ENCODE assay signal across 1 cellular context in the genomic region with DNA sequence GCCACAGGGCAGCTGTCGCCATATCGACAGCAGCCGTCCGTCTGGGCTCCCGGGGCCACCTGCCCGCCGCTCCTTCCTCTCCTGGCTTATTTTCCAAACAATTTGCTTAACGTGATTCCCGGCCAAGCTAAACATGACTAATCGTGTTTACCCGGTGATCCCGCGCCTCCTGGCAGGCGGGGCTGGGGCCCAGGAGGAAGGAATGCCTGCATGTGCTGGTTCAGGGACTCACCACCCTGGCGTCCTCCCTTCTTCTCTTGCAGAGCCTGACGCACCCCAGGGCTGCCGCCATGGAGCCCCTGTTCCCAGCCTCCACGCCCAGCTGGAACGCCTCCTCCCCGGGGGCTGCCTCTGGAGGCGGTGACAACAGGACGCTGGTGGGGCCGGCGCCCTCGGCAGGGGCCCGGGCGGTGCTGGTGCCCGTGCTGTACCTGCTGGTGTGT.
TF ChIP-seq lines count a peak whose summit lies in the region.

No MANE protein-coding gene starts in this region.

TF ChIP-seq in HepG2, 621 proteins besides CTCF, POLR2A, EP300 and RAD21 (continued from another document and continues in another):
- TF ChIP-seq, protein P1, sequence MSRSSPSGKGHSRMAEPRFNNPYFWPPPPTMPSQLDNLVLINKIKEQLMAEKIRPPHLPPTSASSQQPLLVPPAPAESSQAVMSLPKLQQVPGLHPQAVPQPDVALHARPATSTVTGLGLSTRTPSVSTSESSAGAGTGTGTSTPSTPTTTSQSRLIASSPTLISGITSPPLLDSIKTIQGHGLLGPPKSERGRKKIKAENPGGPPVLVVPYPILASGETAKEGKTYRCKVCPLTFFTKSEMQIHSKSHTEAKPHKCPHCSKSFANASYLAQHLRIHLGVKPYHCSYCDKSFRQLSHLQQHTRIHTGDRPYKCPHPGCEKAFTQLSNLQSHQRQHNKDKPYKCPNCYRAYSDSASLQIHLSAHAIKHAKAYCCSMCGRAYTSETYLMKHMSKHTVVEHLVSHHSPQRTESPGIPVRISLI (CRISPR knock-in tag; IDR thresholded peaks at IDR 0.05; ENCODE audit: borderline replicate concordance) = no peak
- TF ChIP-seq ZNF816 (CRISPR knock-in tag; IDR thresholded peaks at IDR 0.05; ENCODE audit: borderline replicate concordance) (no peak), RBFOX2 (IDR thresholded peaks at IDR 0.05; ENCODE audit: low read depth, low read length) (peak; percentile 56), SMARCC2 (IDR thresholded peaks at IDR 0.05) (no peak), CBX2 (IDR thresholded peaks at IDR 0.05; ENCODE audit: low read depth, low read length) (no peak), CBX2 (CRISPR knock-in tag; IDR thresholded peaks at IDR 0.05; ENCODE audit: low read depth) (no peak), ZNF547 (CRISPR knock-in tag; IDR thresholded peaks at IDR 0.05) (peak; percentile 47), ZNF879 (CRISPR knock-in tag; IDR thresholded peaks at IDR 0.05) (peak; percentile 94), MAFK (conservative IDR thresholded peaks at IDR 0.05 in 1 of 2, IDR thresholded peaks at IDR 0.05 in 1 of 2; ENCODE audit: low read length in 2 of 2) (0 out of 4 replicates have a peak, but pooled peaks of 1 of the 2 experiments have one; percentile 9), DNMT3B (CRISPR knock-in tag; conservative IDR thresholded peaks at IDR 0.05) (peak; percentile 79; the same call in 1 of the 2 replicates), KDM5B (CRISPR knock-in tag; IDR thresholded peaks at IDR 0.05; ENCODE audit: borderline replicate concordance) (peak; percentile 73; the same call in 1 of the 2 replicates), HOXA3 (CRISPR knock-in tag; IDR thresholded peaks at IDR 0.05) (peak; percentile 79; the same call in 1 of the 2 replicates), HNRNPUL1 (IDR thresholded peaks at IDR 0.05; ENCODE audit: low read depth, low read length) (no peak), POGZ (CRISPR knock-in tag; IDR thresholded peaks at IDR 0.05) (no peak), HOXA9 (CRISPR knock-in tag; IDR thresholded peaks at IDR 0.05; ENCODE audit: borderline replicate concordance) (0 out of 2 replicates have a peak, but pooled peaks have one; percentile 47), SYNCRIP (IDR thresholded peaks at IDR 0.05; ENCODE audit: insufficient read depth, low read depth, low read length) (no peak), U2AF1 (optimal IDR thresholded peaks at IDR 0.05; ENCODE audit: low read depth, low read length) (no peak), ZBTB21 (CRISPR knock-in tag; IDR thresholded peaks at IDR 0.05) (no peak), RFX5 (IDR thresholded peaks at IDR 0.05; ENCODE audit: low read depth, low read length) (no peak), HIVEP1 (CRISPR knock-in tag; IDR thresholded peaks at IDR 0.05) (peak; percentile 97), ZNF350 (CRISPR knock-in tag; IDR thresholded peaks at IDR 0.05; ENCODE audit: borderline replicate concordance, low read depth) (peak; percentile 73), GATAD2A (CRISPR knock-in tag; IDR thresholded peaks at IDR 0.05) (peak; percentile 83), JUNB (CRISPR knock-in tag; IDR thresholded peaks at IDR 0.05; ENCODE audit: borderline replicate concordance) (peak; percentile 92)
- TF ChIP-seq, protein P2, sequence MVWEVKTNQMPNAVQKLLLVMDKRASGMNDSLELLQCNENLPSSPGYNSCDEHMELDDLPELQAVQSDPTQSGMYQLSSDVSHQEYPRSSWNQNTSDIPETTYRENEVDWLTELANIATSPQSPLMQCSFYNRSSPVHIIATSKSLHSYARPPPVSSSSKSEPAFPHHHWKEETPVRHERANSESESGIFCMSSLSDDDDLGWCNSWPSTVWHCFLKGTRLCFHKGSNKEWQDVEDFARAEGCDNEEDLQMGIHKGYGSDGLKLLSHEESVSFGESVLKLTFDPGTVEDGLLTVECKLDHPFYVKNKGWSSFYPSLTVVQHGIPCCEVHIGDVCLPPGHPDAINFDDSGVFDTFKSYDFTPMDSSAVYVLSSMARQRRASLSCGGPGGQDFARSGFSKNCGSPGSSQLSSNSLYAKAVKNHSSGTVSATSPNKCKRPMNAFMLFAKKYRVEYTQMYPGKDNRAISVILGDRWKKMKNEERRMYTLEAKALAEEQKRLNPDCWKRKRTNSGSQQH (CRISPR knock-in tag; IDR thresholded peaks at IDR 0.05; ENCODE audit: low read depth) = no peak
- TF ChIP-seq, protein P3, sequence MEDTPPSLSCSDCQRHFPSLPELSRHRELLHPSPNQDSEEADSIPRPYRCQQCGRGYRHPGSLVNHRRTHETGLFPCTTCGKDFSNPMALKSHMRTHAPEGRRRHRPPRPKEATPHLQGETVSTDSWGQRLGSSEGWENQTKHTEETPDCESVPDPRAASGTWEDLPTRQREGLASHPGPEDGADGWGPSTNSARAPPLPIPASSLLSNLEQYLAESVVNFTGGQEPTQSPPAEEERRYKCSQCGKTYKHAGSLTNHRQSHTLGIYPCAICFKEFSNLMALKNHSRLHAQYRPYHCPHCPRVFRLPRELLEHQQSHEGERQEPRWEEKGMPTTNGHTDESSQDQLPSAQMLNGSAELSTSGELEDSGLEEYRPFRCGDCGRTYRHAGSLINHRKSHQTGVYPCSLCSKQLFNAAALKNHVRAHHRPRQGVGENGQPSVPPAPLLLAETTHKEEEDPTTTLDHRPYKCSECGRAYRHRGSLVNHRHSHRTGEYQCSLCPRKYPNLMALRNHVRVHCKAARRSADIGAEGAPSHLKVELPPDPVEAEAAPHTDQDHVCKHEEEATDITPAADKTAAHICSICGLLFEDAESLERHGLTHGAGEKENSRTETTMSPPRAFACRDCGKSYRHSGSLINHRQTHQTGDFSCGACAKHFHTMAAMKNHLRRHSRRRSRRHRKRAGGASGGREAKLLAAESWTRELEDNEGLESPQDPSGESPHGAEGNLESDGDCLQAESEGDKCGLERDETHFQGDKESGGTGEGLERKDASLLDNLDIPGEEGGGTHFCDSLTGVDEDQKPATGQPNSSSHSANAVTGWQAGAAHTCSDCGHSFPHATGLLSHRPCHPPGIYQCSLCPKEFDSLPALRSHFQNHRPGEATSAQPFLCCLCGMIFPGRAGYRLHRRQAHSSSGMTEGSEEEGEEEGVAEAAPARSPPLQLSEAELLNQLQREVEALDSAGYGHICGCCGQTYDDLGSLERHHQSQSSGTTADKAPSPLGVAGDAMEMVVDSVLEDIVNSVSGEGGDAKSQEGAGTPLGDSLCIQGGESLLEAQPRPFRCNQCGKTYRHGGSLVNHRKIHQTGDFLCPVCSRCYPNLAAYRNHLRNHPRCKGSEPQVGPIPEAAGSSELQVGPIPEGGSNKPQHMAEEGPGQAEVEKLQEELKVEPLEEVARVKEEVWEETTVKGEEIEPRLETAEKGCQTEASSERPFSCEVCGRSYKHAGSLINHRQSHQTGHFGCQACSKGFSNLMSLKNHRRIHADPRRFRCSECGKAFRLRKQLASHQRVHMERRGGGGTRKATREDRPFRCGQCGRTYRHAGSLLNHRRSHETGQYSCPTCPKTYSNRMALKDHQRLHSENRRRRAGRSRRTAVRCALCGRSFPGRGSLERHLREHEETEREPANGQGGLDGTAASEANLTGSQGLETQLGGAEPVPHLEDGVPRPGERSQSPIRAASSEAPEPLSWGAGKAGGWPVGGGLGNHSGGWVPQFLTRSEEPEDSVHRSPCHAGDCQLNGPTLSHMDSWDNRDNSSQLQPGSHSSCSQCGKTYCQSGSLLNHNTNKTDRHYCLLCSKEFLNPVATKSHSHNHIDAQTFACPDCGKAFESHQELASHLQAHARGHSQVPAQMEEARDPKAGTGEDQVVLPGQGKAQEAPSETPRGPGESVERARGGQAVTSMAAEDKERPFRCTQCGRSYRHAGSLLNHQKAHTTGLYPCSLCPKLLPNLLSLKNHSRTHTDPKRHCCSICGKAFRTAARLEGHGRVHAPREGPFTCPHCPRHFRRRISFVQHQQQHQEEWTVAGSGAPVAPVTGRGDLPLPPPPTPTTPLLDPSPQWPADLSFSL (CRISPR knock-in tag; IDR thresholded peaks at IDR 0.05) = no peak
- TF ChIP-seq, protein P4, sequence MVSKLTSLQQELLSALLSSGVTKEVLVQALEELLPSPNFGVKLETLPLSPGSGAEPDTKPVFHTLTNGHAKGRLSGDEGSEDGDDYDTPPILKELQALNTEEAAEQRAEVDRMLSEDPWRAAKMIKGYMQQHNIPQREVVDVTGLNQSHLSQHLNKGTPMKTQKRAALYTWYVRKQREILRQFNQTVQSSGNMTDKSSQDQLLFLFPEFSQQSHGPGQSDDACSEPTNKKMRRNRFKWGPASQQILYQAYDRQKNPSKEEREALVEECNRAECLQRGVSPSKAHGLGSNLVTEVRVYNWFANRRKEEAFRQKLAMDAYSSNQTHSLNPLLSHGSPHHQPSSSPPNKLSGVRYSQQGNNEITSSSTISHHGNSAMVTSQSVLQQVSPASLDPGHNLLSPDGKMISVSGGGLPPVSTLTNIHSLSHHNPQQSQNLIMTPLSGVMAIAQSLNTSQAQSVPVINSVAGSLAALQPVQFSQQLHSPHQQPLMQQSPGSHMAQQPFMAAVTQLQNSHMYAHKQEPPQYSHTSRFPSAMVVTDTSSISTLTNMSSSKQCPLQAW (CRISPR knock-in tag; IDR thresholded peaks at IDR 0.05) = peak; percentile 90
- TF ChIP-seq, protein P5, sequence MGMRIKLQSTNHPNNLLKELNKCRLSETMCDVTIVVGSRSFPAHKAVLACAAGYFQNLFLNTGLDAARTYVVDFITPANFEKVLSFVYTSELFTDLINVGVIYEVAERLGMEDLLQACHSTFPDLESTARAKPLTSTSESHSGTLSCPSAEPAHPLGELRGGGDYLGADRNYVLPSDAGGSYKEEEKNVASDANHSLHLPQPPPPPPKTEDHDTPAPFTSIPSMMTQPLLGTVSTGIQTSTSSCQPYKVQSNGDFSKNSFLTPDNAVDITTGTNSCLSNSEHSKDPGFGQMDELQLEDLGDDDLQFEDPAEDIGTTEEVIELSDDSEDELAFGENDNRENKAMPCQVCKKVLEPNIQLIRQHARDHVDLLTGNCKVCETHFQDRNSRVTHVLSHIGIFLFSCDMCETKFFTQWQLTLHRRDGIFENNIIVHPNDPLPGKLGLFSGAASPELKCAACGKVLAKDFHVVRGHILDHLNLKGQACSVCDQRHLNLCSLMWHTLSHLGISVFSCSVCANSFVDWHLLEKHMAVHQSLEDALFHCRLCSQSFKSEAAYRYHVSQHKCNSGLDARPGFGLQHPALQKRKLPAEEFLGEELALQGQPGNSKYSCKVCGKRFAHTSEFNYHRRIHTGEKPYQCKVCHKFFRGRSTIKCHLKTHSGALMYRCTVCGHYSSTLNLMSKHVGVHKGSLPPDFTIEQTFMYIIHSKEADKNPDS (CRISPR knock-in tag; IDR thresholded peaks at IDR 0.05) = 0 out of 2 replicates have a peak, but pooled peaks have one; percentile 9
- TF ChIP-seq, protein P6, sequence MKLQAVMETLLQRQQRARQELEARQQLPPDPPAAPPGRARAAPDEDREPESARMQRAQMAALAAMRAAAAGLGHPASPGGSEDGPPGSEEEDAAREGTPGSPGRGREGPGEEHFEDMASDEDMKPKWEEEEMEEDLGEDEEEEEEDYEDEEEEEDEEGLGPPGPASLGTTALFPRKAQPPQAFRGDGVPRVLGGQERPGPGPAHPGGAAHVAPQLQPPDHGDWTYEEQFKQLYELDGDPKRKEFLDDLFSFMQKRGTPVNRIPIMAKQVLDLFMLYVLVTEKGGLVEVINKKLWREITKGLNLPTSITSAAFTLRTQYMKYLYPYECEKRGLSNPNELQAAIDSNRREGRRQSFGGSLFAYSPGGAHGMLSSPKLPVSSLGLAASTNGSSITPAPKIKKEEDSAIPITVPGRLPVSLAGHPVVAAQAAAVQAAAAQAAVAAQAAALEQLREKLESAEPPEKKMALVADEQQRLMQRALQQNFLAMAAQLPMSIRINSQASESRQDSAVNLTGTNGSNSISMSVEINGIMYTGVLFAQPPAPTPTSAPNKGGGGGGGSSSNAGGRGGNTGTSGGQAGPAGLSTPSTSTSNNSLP (IDR thresholded peaks at IDR 0.05; ENCODE audit: low read depth, low read length) = no peak
- TF ChIP-seq, protein P7, sequence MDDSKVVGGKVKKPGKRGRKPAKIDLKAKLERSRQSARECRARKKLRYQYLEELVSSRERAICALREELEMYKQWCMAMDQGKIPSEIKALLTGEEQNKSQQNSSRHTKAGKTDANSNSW (CRISPR knock-in tag; IDR thresholded peaks at IDR 0.05; ENCODE audit: borderline replicate concordance) = no peak
- TF ChIP-seq, protein P8, sequence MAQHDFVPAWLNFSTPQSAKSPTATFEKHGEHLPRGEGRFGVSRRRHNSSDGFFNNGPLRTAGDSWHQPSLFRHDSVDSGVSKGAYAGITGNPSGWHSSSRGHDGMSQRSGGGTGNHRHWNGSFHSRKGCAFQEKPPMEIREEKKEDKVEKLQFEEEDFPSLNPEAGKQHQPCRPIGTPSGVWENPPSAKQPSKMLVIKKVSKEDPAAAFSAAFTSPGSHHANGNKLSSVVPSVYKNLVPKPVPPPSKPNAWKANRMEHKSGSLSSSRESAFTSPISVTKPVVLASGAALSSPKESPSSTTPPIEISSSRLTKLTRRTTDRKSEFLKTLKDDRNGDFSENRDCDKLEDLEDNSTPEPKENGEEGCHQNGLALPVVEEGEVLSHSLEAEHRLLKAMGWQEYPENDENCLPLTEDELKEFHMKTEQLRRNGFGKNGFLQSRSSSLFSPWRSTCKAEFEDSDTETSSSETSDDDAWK (CRISPR knock-in tag; IDR thresholded peaks at IDR 0.05) = no peak
- TF ChIP-seq, protein P9, sequence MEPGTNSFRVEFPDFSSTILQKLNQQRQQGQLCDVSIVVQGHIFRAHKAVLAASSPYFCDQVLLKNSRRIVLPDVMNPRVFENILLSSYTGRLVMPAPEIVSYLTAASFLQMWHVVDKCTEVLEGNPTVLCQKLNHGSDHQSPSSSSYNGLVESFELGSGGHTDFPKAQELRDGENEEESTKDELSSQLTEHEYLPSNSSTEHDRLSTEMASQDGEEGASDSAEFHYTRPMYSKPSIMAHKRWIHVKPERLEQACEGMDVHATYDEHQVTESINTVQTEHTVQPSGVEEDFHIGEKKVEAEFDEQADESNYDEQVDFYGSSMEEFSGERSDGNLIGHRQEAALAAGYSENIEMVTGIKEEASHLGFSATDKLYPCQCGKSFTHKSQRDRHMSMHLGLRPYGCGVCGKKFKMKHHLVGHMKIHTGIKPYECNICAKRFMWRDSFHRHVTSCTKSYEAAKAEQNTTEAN (CRISPR knock-in tag; conservative IDR thresholded peaks at IDR 0.05) = peak; percentile 95
- TF ChIP-seq, protein P10, sequence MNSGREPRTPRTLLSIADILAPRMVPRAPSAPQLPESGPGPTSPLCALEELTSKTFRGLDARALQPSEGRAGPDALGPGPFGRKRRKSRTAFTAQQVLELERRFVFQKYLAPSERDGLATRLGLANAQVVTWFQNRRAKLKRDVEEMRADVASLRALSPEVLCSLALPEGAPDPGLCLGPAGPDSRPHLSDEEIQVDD (CRISPR knock-in tag; IDR thresholded peaks at IDR 0.05; ENCODE audit: borderline replicate concordance) = peak; percentile 64; the same call in 1 of the 2 replicates
- TF ChIP-seq, protein P11, sequence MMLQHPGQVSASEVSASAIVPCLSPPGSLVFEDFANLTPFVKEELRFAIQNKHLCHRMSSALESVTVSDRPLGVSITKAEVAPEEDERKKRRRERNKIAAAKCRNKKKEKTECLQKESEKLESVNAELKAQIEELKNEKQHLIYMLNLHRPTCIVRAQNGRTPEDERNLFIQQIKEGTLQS (CRISPR knock-in tag; IDR thresholded peaks at IDR 0.05) = peak; percentile 86
- TF ChIP-seq, protein P12, sequence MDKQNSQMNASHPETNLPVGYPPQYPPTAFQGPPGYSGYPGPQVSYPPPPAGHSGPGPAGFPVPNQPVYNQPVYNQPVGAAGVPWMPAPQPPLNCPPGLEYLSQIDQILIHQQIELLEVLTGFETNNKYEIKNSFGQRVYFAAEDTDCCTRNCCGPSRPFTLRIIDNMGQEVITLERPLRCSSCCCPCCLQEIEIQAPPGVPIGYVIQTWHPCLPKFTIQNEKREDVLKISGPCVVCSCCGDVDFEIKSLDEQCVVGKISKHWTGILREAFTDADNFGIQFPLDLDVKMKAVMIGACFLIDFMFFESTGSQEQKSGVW (CRISPR knock-in tag; IDR thresholded peaks at IDR 0.05; ENCODE audit: borderline replicate concordance) = no peak; the same call in 1 of the 2 replicates
